Comparison of ENCODE assay signal across 19 cellular contexts in genomic region chr2:148122788-148123187, GRCh38.
DNase-seq lines count a peak whose midpoint lies in the region; ATAC-seq and TF ChIP-seq lines count a peak whose summit lies in the region.
"Had no signal": no experiment of that assay in that cellular context is flagged by ENCODE, and none has a peak within 500 bp of the region (broad histone marks: within the 10 kb centered on the region; RNA-seq: fewer than 3 reads in every experiment).

No MANE protein-coding gene starts in this region.

- TF ChIP-seq CTCF in RWPE1 (conservative IDR thresholded peaks at IDR 0.05; ENCODE audit: low read depth) (no peak), natural killer cell (IDR thresholded peaks at IDR 0.05) (no peak)

- no peaks in the 10 kb centered on the region for H3K27me3 Mint-ChIP-seq in activated T-cell treated with anti-CD3 and anti-CD28 coated beads, Interleukin-2, amount 50 U/mL, for 72 hours (ENCODE audit: low read depth)
- H3K27me3 Mint-ChIP-seq in activated T-cell treated with anti-CD3 and anti-CD28 coated beads, Interleukin-2, amount 50 U/mL, for 24 hours, result no peaks in the 10 kb centered on the region
- no peaks in the 10 kb centered on the region for H3K27me3 Mint-ChIP-seq in natural killer cell (ENCODE audit: low read depth in 2 of 2)
- H3K27me3 Mint-ChIP-seq: naive thymus-derived CD8-positive, alpha-beta T cell had no signal

- ATAC-seq in activated T-cell treated with anti-CD3 and anti-CD28 coated beads, Interleukin-2, amount 50 U/mL, for 72 hours (replicated peaks in 1 of 2), result peak; percentile 65 to 84
- peak; percentile 94 for ATAC-seq in stimulated activated effector memory CD8-positive, alpha-beta T cell treated with anti-CD3 and anti-CD28 coated beads, Interleukin-12 subunit alpha, Interleukin-12 subunit beta, amount 100 ng/mL, for 72 hours
- ATAC-seq in natural killer cell (no peak), HG03025 (IDR thresholded peaks at IDR 0.05; ENCODE audit: low FRiP score, unreplicated experiment) (no peak)
- ATAC-seq: naive thymus-derived CD8-positive, alpha-beta T cell had no signal

- POLR2A ChIA-PET in RWPE1 (lab: Yijun Ruan, JAX; ENCODE audit: low non-redundant PET), result no interaction called here

- peaks cover 2 to 3% of the 10 kb centered on the region in 2 donors for H3K9me3 Mint-ChIP-seq in activated T-cell treated with anti-CD3 and anti-CD28 coated beads, Interleukin-2, amount 50 U/mL, for 72 hours
- peaks cover 6% of the 10 kb centered on the region for H3K9me3 Mint-ChIP-seq in activated T-cell treated with anti-CD3 and anti-CD28 coated beads, Interleukin-2, amount 50 U/mL, for 24 hours
- H3K9me3 Mint-ChIP-seq in stimulated activated effector memory CD8-positive, alpha-beta T cell treated with anti-CD3 and anti-CD28 coated beads, Interleukin-12 subunit alpha, Interleukin-12 subunit beta, amount 100 ng/mL, for 72 hours, result no peaks in the 10 kb centered on the region
- no peaks in the 10 kb centered on the region for H3K9me3 Mint-ChIP-seq in natural killer cell
- H3K9me3 Mint-ChIP-seq: T-helper 1 cell treated with Interleukin-12 subunit alpha and Interleukin-12 subunit beta and Interleukin-4 antibody, amounts not matched to agents 30 μg/mL and 1 μg/mL, for 36 hours had no signal

- CTCF ChIA-PET in RWPE1 (lab: Yijun Ruan, JAX), result no interaction called here

- intact Hi-C loops in natural killer cell (cut with micrococcal nuclease), result no loop called here

- DNase-seq in activated T-cell treated with anti-CD3 and anti-CD28 coated beads, Interleukin-2, amount 50 U/mL, for 72 hours, result peak in 1 of 2 donors; percentile 1
- no peak for DNase-seq in activated T-cell treated with anti-CD3 and anti-CD28 coated beads, Interleukin-2, amount 50 U/mL, for 24 hours
- DNase-seq in RWPE1 (ENCODE audit: low spot score), result peak; percentile 34
- DNase-seq in fibroblast of the conjunctiva (ENCODE audit: low read depth), result peak; percentile 24
- DNase-seq in stimulated activated effector memory CD8-positive, alpha-beta T cell treated with anti-CD3 and anti-CD28 coated beads, Interleukin-12 subunit alpha, Interleukin-12 subunit beta, amount 100 ng/mL, for 72 hours (ENCODE audit: low spot score in 2 of 2), result no peak
- no peak for DNase-seq in natural killer cell
- DNase-seq in NCI-H128 (lab: John Stamatoyannopoulos, UW; ENCODE audit: unreplicated experiment), result no peak
- DNase-seq: activated CD4-positive, CD25-positive, alpha-beta regulatory T cell treated with anti-CD3 and anti-CD28 coated beads, Interleukin-2, amount 50 U/mL, for 72 hours; activated T-cell treated with anti-CD3 and anti-CD28 coated beads for 4 hours; hippocampal formation; left ventricle myocardium inferior; naive thymus-derived CD8-positive, alpha-beta T cell; NCI-H2081 treated with DMSO at 0.1 percent for 48 hours; NCI-H526 treated with DMSO at 0.1 percent for 48 hours; retina; stimulated activated CD4-positive, alpha-beta T cell treated with anti-CD3 and anti-CD28 coated beads, Interleukin-1b, Interleukin-23, amount 100 ng/mL, for 48 hours; tibial artery had no signal

- no peak overlapping the region for H3K4me3 Mint-ChIP-seq in activated T-cell treated with anti-CD3 and anti-CD28 coated beads, Interleukin-2, amount 50 U/mL, for 72 hours
- H3K4me3 Mint-ChIP-seq in activated T-cell treated with anti-CD3 and anti-CD28 coated beads, Interleukin-2, amount 50 U/mL, for 24 hours, result no peak overlapping the region
- H3K4me3 Mint-ChIP-seq in stimulated activated effector memory CD8-positive, alpha-beta T cell treated with anti-CD3 and anti-CD28 coated beads, Interleukin-12 subunit alpha, Interleukin-12 subunit beta, amount 100 ng/mL, for 72 hours, result no peak overlapping the region
- no peak overlapping the region for H3K4me3 Mint-ChIP-seq in natural killer cell
- H3K4me3 Mint-ChIP-seq: naive thymus-derived CD8-positive, alpha-beta T cell; T-helper 1 cell treated with Interleukin-12 subunit alpha and Interleukin-12 subunit beta and Interleukin-4 antibody, amounts not matched to agents 30 μg/mL and 1 μg/mL, for 36 hours had no signal

- peaks cover 2 to 3% of the 10 kb centered on the region in 2 donors for H3K36me3 Mint-ChIP-seq in activated T-cell treated with anti-CD3 and anti-CD28 coated beads, Interleukin-2, amount 50 U/mL, for 72 hours (ENCODE audit: insufficient read depth in 2 of 2)
- peaks cover 11% of the 10 kb centered on the region for H3K36me3 Mint-ChIP-seq in activated T-cell treated with anti-CD3 and anti-CD28 coated beads, Interleukin-2, amount 50 U/mL, for 24 hours (ENCODE audit: low read depth)
- no peaks in the 10 kb centered on the region for H3K36me3 Mint-ChIP-seq in stimulated activated effector memory CD8-positive, alpha-beta T cell treated with anti-CD3 and anti-CD28 coated beads, Interleukin-12 subunit alpha, Interleukin-12 subunit beta, amount 100 ng/mL, for 72 hours
- H3K36me3 Mint-ChIP-seq in natural killer cell, result peaks cover 8% of the 10 kb centered on the region

- H3K27ac ChIP-seq in RWPE1, result no peak overlapping the region
- H3K27ac ChIP-seq: left ventricle myocardium inferior, tibial artery had no signal

- no peaks in the 10 kb centered on the region for H3K4me1 Mint-ChIP-seq in activated T-cell treated with anti-CD3 and anti-CD28 coated beads, Interleukin-2, amount 50 U/mL, for 72 hours (ENCODE audit: low read depth)
- peaks cover 5% of the 10 kb centered on the region for H3K4me1 Mint-ChIP-seq in activated T-cell treated with anti-CD3 and anti-CD28 coated beads, Interleukin-2, amount 50 U/mL, for 24 hours (ENCODE audit: low read depth)
- no peaks in the 10 kb centered on the region for H3K4me1 Mint-ChIP-seq in stimulated activated effector memory CD8-positive, alpha-beta T cell treated with anti-CD3 and anti-CD28 coated beads, Interleukin-12 subunit alpha, Interleukin-12 subunit beta, amount 100 ng/mL, for 72 hours
- peaks cover 4 to 10% of the 10 kb centered on the region in 2 donors for H3K4me1 Mint-ChIP-seq in natural killer cell

- peak overlapping the region; percentile 9 for H3K27ac Mint-ChIP-seq in activated T-cell treated with anti-CD3 and anti-CD28 coated beads, Interleukin-2, amount 50 U/mL, for 72 hours
- no peak overlapping the region for H3K27ac Mint-ChIP-seq in activated T-cell treated with anti-CD3 and anti-CD28 coated beads, Interleukin-2, amount 50 U/mL, for 24 hours
- H3K27ac Mint-ChIP-seq in stimulated activated effector memory CD8-positive, alpha-beta T cell treated with anti-CD3 and anti-CD28 coated beads, Interleukin-12 subunit alpha, Interleukin-12 subunit beta, amount 100 ng/mL, for 72 hours, result no peak overlapping the region
- H3K27ac Mint-ChIP-seq in natural killer cell, result no peak overlapping the region
- H3K27ac Mint-ChIP-seq: naive thymus-derived CD8-positive, alpha-beta T cell; T-helper 1 cell treated with Interleukin-12 subunit alpha and Interleukin-12 subunit beta and Interleukin-4 antibody, amounts not matched to agents 30 μg/mL and 1 μg/mL, for 36 hours had no signal

Comparison
In these comparisons a context has a peak if more than half of its experiments do, and no peak if none do; other contexts are left out.
1. ATAC-seq: peak in activated T-cell treated with anti-CD3 and anti-CD28 coated beads, Interleukin-2, amount 50 U/mL, for 72 hours (2 of 2) and stimulated activated effector memory CD8-positive, alpha-beta T cell treated with anti-CD3 and anti-CD28 coated beads, Interleukin-12 subunit alpha, Interleukin-12 subunit beta, amount 100 ng/mL, for 72 hours (single experiment); none in natural killer cell (0 of 3) and HG03025 (single experiment).
2. DNase-seq: peak in RWPE1 (single experiment) and fibroblast of the conjunctiva (single experiment); none in activated T-cell treated with anti-CD3 and anti-CD28 coated beads, Interleukin-2, amount 50 U/mL, for 24 hours (single experiment), stimulated activated effector memory CD8-positive, alpha-beta T cell treated with anti-CD3 and anti-CD28 coated beads, Interleukin-12 subunit alpha, Interleukin-12 subunit beta, amount 100 ng/mL, for 72 hours (0 of 2), natural killer cell (single experiment) and NCI-H128 (single experiment).